ENCODE assay signal across 24 cellular contexts in the genomic region with DNA sequence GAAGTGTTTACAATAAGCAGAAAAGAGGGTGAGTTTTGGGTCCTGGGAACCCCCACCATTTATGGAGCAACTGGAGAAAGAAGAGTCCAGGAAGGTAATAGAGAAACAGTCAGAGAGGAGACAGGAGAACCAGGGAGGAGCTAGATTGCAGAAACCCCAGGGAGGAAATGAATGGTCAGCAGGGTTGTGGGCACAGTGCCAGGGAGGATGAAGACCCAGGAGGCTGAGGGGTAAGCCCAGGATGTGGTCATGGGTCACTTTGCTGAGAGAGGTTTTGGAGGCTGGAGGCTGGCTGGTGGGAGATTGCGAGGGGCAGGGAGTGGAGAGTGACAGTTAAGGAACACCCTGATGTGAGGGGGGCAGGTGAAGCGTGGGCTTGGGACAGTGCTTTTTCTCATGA.
A peak's percentile ranks its signal among the peaks of the same experiment; 100 is the strongest.
DNase-seq lines count a peak whose midpoint lies in the region; ATAC-seq and TF ChIP-seq lines count a peak whose summit lies in the region.
"Had no signal": no experiment of that assay in that cellular context is flagged by ENCODE, and none has a peak within 500 bp of the region (broad histone marks: within the 10 kb centered on the region; RNA-seq: fewer than 3 reads in every experiment).

No MANE protein-coding gene starts in this region.

- no peak for TF ChIP-seq CTCF in NB4 (IDR thresholded peaks at IDR 0.05; ENCODE audit: low read depth, low read length)
- TF ChIP-seq CTCF in GM13976 (IDR thresholded peaks at IDR 0.05; ENCODE audit: borderline replicate concordance, control extremely low read depth, extremely low read depth, insufficient read depth, missing control alignments): no peak

- ATAC-seq in GM19035 (IDR thresholded peaks at IDR 0.05; ENCODE audit: unreplicated experiment) (no peak), esophagus mucosa (no peak)
- ATAC-seq: HepG2, PC-3, Right ventricle myocardium inferior, SK-N-SH treated with all-trans-retinoic acid at 6 μM for 48 hours had no signal

- H3K4me2 ChIP-seq in BLaER1: peak overlapping the region; percentile 51
- H3K4me2 ChIP-seq in BLaER1 treated with 17β-estradiol and CSF1 and Interleukin-3, amounts not matched to agents 10 nM and 100 nM: peak overlapping the region; percentile 41 to 73 (median 56); a peak in 20 of 22 replicates

- H3K9ac ChIP-seq in BLaER1: no peak overlapping the region
- no peak overlapping the region for H3K9ac ChIP-seq in BLaER1 treated with 17β-estradiol and CSF1 and Interleukin-3, amounts not matched to agents 10 nM and 100 nM

- H3K36me3 ChIP-seq in BLaER1: no peaks in the 10 kb centered on the region
- no peaks in the 10 kb centered on the region for H3K36me3 ChIP-seq in BLaER1 treated with 17β-estradiol and CSF1 and Interleukin-3, amounts not matched to agents 10 nM and 100 nM
- H3K36me3 ChIP-seq: MG63, SJCRH30 had no signal

- H3K9me3 ChIP-seq in BLaER1: no peaks in the 10 kb centered on the region
- no peaks in the 10 kb centered on the region for H3K9me3 ChIP-seq in BLaER1 treated with 17β-estradiol and CSF1 and Interleukin-3, amounts not matched to agents 10 nM and 100 nM (replicated peaks in 1 of 11)
- H3K9me3 ChIP-seq: MG63, SJCRH30 had no signal

- DNase-seq in NB4 (ENCODE audit: low read depth): peak; percentile 41
- peak; percentile 22 for DNase-seq in foreskin melanocyte
- no peak for DNase-seq in GM13976 (ENCODE audit: low spot score)
- DNase-seq: Calu3, DND-41, H7, MG63, NCI-H1048, NCI-H1694, NCI-H2081 treated with DMSO at 0.1 percent for 48 hours, NCI-H2171, NCI-H226, NCI-H524 treated with DMSO at 0.1 percent for 48 hours, NCI-H82, PC-3, SJCRH30, T-helper 2 cell had no signal

- no peaks in the 10 kb centered on the region for H3K27me3 ChIP-seq in BLaER1
- H3K27me3 ChIP-seq in BLaER1 treated with 17β-estradiol and CSF1 and Interleukin-3, amounts not matched to agents 10 nM and 100 nM: no peaks in the 10 kb centered on the region

- no peak overlapping the region for H3K4me3 ChIP-seq in BLaER1
- no peak overlapping the region for H3K4me3 ChIP-seq in BLaER1 treated with 17β-estradiol and CSF1 and Interleukin-3, amounts not matched to agents 10 nM and 100 nM
- H3K4me3 ChIP-seq in NB4 (ENCODE audit: low read depth, low read length): no peak overlapping the region
- H3K4me3 ChIP-seq: MG63, SJCRH30 had no signal

- no peak for TF ChIP-seq POLR2A in NB4 (IDR thresholded peaks at IDR 0.05; ENCODE audit: extremely low read depth, insufficient read length)

- H3K4me1 ChIP-seq in BLaER1: peaks cover 47% of the 10 kb centered on the region
- H3K4me1 ChIP-seq in BLaER1 treated with 17β-estradiol and CSF1 and Interleukin-3, amounts not matched to agents 10 nM and 100 nM: peaks cover 23 to 79% (median 53%) of the 10 kb centered on the region in 10 experiments
- H3K4me1 ChIP-seq: SJCRH30 had no signal

- in situ Hi-C loops in GM13976 (cut with MboI; ENCODE audit: low sequenced_read_pairs, unreplicated experiment): no loop called here

- no peaks in the 10 kb centered on the region for H4K20me1 ChIP-seq in BLaER1
- peaks cover 0 to 3% (median 0%) of the 10 kb centered on the region in 11 experiments; a peak in 1 of 22 replicates for H4K20me1 ChIP-seq in BLaER1 treated with 17β-estradiol and CSF1 and Interleukin-3, amounts not matched to agents 10 nM and 100 nM

- no peak overlapping the region for H3K27ac ChIP-seq in BLaER1
- H3K27ac ChIP-seq in BLaER1 treated with 17β-estradiol and CSF1 and Interleukin-3, amounts not matched to agents 10 nM and 100 nM: no peak overlapping the region
- H3K27ac ChIP-seq: SJCRH30 had no signal
